Comparison of ENCODE assay signal across 14 cellular contexts in genomic region chr1:27237112-27237511, GRCh38. TPM values are rescaled to one million over a fixed set of nuclear protein-coding genes. Genes with fewer than 3 reads are reported as not detected.
DNase-seq lines count a peak whose midpoint lies in the region; ATAC-seq and TF ChIP-seq lines count a peak whose summit lies in the region.
"Had no signal": no experiment of that assay in that cellular context is flagged by ENCODE, and none has a peak within 500 bp of the region (broad histone marks: within the 10 kb centered on the region; RNA-seq: fewer than 3 reads in every experiment).

No MANE protein-coding gene starts in this region.

- H3K36me3 Mint-ChIP-seq in CD14-positive monocyte (peaks cover 5 to 8% of the 10 kb centered on the region in 2 donors), neural progenitor cell (no peaks in the 10 kb centered on the region)
- H3K36me3 Mint-ChIP-seq in dendritic cell treated with granulocyte-macrophage colony-stimulating factor and Interleukin-4, amounts not matched to agents 40 ng/mL and 50 ng/mL, for 4 days (ENCODE audit: low read depth) = peaks cover 14% of the 10 kb centered on the region
- peaks cover 3% of the 10 kb centered on the region for H3K36me3 Mint-ChIP-seq in T-helper 2 cell treated with Interferon-gamma antibody and Interleukin-4, amounts not matched to agents 5 μg/mL and 100 μg/mL, for 36 hours (ENCODE audit: low read depth)

- H4K91ac ChIP-seq in IMR-90 (ENCODE audit: insufficient read depth, low read depth, low read length) = no peak overlapping the region

- no peak for DNase-seq in CD14-positive monocyte (ENCODE audit: low spot score)
- no peak for DNase-seq in IMR-90
- DNase-seq in neural progenitor cell (ENCODE audit: low spot score) = no peak
- no peak for DNase-seq in T-helper 2 cell treated with Interferon-gamma antibody and Interleukin-4, amounts not matched to agents 5 μg/mL and 100 μg/mL, for 36 hours (ENCODE audit: low spot score)
- no peak for DNase-seq in Kasumi-1 (lab: John Stamatoyannopoulos, UW)
- DNase-seq: Caco-2, H9, KG1, NCI-H187 treated with DMSO at 0.1 percent for 48 hours, NCI-H446, NCI-H748 treated with DMSO at 0.1 percent for 48 hours had no signal

- no peak overlapping the region for H3K18ac ChIP-seq in IMR-90 (ENCODE audit: low read depth, low read length)

- peaks cover 10% of the 10 kb centered on the region; the same call in 1 of the 2 replicates for H3K9me1 ChIP-seq in IMR-90 (ENCODE audit: insufficient read depth, low read length)

- H2BK15ac ChIP-seq in IMR-90 (ENCODE audit: low read depth, low read length) = no peak overlapping the region

- POLR2A ChIA-PET in IMR-90 (lab: Charles Lee; ENCODE audit: unreplicated experiment) = no interaction called here

- H3F3A ChIP-seq in neural progenitor cell (ENCODE audit: low read depth) = peaks cover 22% of the 10 kb centered on the region

- intact Hi-C loops in CD14-positive monocyte (cut with micrococcal nuclease) = no loop called here
- intact Hi-C loops in IMR-90 (cut with micrococcal nuclease) = no loop called here
- intact Hi-C loops in dendritic cell treated with granulocyte-macrophage colony-stimulating factor and Interleukin-4, amounts not matched to agents 40 ng/mL and 50 ng/mL, for 4 days (cut with micrococcal nuclease) = no loop called here

- H3K27me3 Mint-ChIP-seq in CD14-positive monocyte (ENCODE audit: low read depth in 3 of 3) (peaks cover 0 to 1% (median 0%) of the 10 kb centered on the region in 3 donors), neural progenitor cell (ENCODE audit: insufficient read depth, low read depth) (peaks cover 7% of the 10 kb centered on the region)
- H3K27me3 Mint-ChIP-seq in dendritic cell treated with granulocyte-macrophage colony-stimulating factor and Interleukin-4, amounts not matched to agents 40 ng/mL and 50 ng/mL, for 4 days = no peaks in the 10 kb centered on the region
- H3K27me3 Mint-ChIP-seq in T-helper 2 cell treated with Interferon-gamma antibody and Interleukin-4, amounts not matched to agents 5 μg/mL and 100 μg/mL, for 36 hours (ENCODE audit: low read depth) = peaks cover 2% of the 10 kb centered on the region

- H3K27me3 ChIP-seq in IMR-90 (ENCODE audit: control insufficient read depth, insufficient read depth, low read length) (no peaks in the 10 kb centered on the region), neural progenitor cell (peaks cover 4% of the 10 kb centered on the region)

- no peak overlapping the region for H3K14ac ChIP-seq in IMR-90 (replicated peaks; ENCODE audit: low read depth, low read length)

- H3K4me1 Mint-ChIP-seq in CD14-positive monocyte (peaks cover 36% of the 10 kb centered on the region), neural progenitor cell (peaks cover 25% of the 10 kb centered on the region)
- H3K4me1 Mint-ChIP-seq in dendritic cell treated with granulocyte-macrophage colony-stimulating factor and Interleukin-4, amounts not matched to agents 40 ng/mL and 50 ng/mL, for 4 days (ENCODE audit: low read depth) = peaks cover 39% of the 10 kb centered on the region
- H3K4me1 Mint-ChIP-seq in T-helper 2 cell treated with Interferon-gamma antibody and Interleukin-4, amounts not matched to agents 5 μg/mL and 100 μg/mL, for 36 hours (ENCODE audit: low read depth) = peaks cover 27% of the 10 kb centered on the region

- in situ Hi-C loops in IMR-90 (cut with MboI; ENCODE audit: low sequenced_read_pairs) = no loop called here

- H3K9me3 ChIP-seq in IMR-90 (ENCODE audit: control insufficient read depth, insufficient read depth, low read length) = no peaks in the 10 kb centered on the region
- H3K9me3 ChIP-seq in neural progenitor cell (ENCODE audit: low read depth) = no peaks in the 10 kb centered on the region
- H3K9me3 ChIP-seq: Caco-2 had no signal

- H3K56ac ChIP-seq in IMR-90 (ENCODE audit: extremely low read depth, insufficient read depth, low read length) = no peak overlapping the region

- no peak for ATAC-seq in IMR-90 (ENCODE audit: low read depth)
- ATAC-seq in HG02973 (IDR thresholded peaks at IDR 0.05; ENCODE audit: unreplicated experiment) = no peak

- H3K27ac ChIP-seq in IMR-90 (ENCODE audit: insufficient read depth, low read length) (no peak overlapping the region), neural progenitor cell (no peak overlapping the region)
- H3K27ac ChIP-seq: SK-N-MC had no signal

- no peak overlapping the region for H2AK9ac ChIP-seq in IMR-90 (replicated peaks; ENCODE audit: low read depth, low read length, poor library complexity)

- WGBS in IMR-90 (ENCODE audit: extremely low coverage in 2 of 2, insufficient read length in 1 of 2), 2 experiments = 100% methylated on average over 1 of the region's 4 CpGs; no CpG with 5 or more reads in 1 of the 2 experiments

- no peak overlapping the region for H3K9ac ChIP-seq in IMR-90 (ENCODE audit: low read depth, low read length)
- H3K9ac ChIP-seq in neural progenitor cell = no peak overlapping the region

- H2AK5ac ChIP-seq in IMR-90 (ENCODE audit: low read depth, low read length) = no peak overlapping the region

- dilution Hi-C loops in IMR-90 (cut with HindIII; ENCODE audit: low sequenced_read_pairs, unreplicated experiment) = no loop called here

- TF ChIP-seq POLR2A in IMR-90 (IDR thresholded peaks at IDR 0.05; ENCODE audit: low read depth, low read length) = no peak

- no peak overlapping the region for H3K4me3 ChIP-seq in IMR-90 (ENCODE audit: insufficient read depth, low read depth, low read length)
- H3K4me3 ChIP-seq in neural progenitor cell = no peak overlapping the region
- H3K4me3 ChIP-seq: SK-N-MC had no signal

- H3K79me1 ChIP-seq in IMR-90 (ENCODE audit: low read depth in 1 of 2, low read length in 2 of 2) = peaks cover 21 to 43% of the 10 kb centered on the region in 2 experiments

- no peak for TF ChIP-seq RAD21 in IMR-90 (IDR thresholded peaks at IDR 0.05; ENCODE audit: low read length)

- H2BK120ac ChIP-seq in IMR-90 (ENCODE audit: low read depth, low read length) = no peak overlapping the region

- H2BK5ac ChIP-seq in IMR-90 (ENCODE audit: low read depth, low read length, poor library complexity, severe bottlenecking) = no peak overlapping the region

- H2BK20ac ChIP-seq in IMR-90 (ENCODE audit: low read depth, low read length) = no peak overlapping the region

- H4K20me1 ChIP-seq in IMR-90 (ENCODE audit: insufficient read depth, low read length) (peaks cover 4% of the 10 kb centered on the region), neural progenitor cell (ENCODE audit: low read depth) (peaks cover 27% of the 10 kb centered on the region)

- no peaks in the 10 kb centered on the region for H3K36me3 ChIP-seq in IMR-90 (ENCODE audit: control insufficient read depth, insufficient read depth, low read length)
- H3K36me3 ChIP-seq in neural progenitor cell = no peaks in the 10 kb centered on the region

- H3K27ac Mint-ChIP-seq in CD14-positive monocyte (peak overlapping the region in 4 of 7 donors; percentile 44 to 73 (median 64)), neural progenitor cell (no peak overlapping the region)
- peak overlapping the region; percentile 55 for H3K27ac Mint-ChIP-seq in dendritic cell treated with granulocyte-macrophage colony-stimulating factor and Interleukin-4, amounts not matched to agents 40 ng/mL and 50 ng/mL, for 4 days
- no peak overlapping the region for H3K27ac Mint-ChIP-seq in T-helper 2 cell treated with Interferon-gamma antibody and Interleukin-4, amounts not matched to agents 5 μg/mL and 100 μg/mL, for 36 hours
- H3K27ac Mint-ChIP-seq: H9 had no signal

- peaks cover 4% of the 10 kb centered on the region; the same call in 1 of the 2 replicates for H3K4me1 ChIP-seq in IMR-90 (ENCODE audit: control insufficient read depth, insufficient read depth, low read length)
- H3K4me1 ChIP-seq in neural progenitor cell = peaks cover 12% of the 10 kb centered on the region

- H3K4me3 Mint-ChIP-seq in CD14-positive monocyte = peak overlapping the region in 1 of 2 donors; percentile 57
- peak overlapping the region; percentile 18 for H3K4me3 Mint-ChIP-seq in dendritic cell treated with granulocyte-macrophage colony-stimulating factor and Interleukin-4, amounts not matched to agents 40 ng/mL and 50 ng/mL, for 4 days
- H3K4me3 Mint-ChIP-seq in neural progenitor cell = peak overlapping the region; percentile 67
- H3K4me3 Mint-ChIP-seq in T-helper 2 cell treated with Interferon-gamma antibody and Interleukin-4, amounts not matched to agents 5 μg/mL and 100 μg/mL, for 36 hours = no peak overlapping the region
- H3K4me3 Mint-ChIP-seq: H9 had no signal

- peaks cover 19% of the 10 kb centered on the region for H3K79me2 ChIP-seq in neural progenitor cell (ENCODE audit: low read depth)

- CTCF ChIA-PET in IMR-90 (lab: Yijun Ruan, JAX) = interaction anchor here (0.6 to 0.7 kb wide), 2 partner anchors 10 to 22 kb away, joined by 3 to 4 read pairs; no protein-coding TSS in a partner anchor

- H3K23ac ChIP-seq in IMR-90 (ENCODE audit: low read depth, low read length) = no peak overlapping the region

- no peak for TF ChIP-seq CTCF in CD14-positive monocyte (IDR thresholded peaks at IDR 0.05)
- TF ChIP-seq CTCF in IMR-90 (conservative IDR thresholded peaks at IDR 0.05; ENCODE audit: low read depth, low read length) = no peak
- no peak for TF ChIP-seq CTCF in neural progenitor cell (IDR thresholded peaks at IDR 0.05)

- no peak overlapping the region for H2AFZ ChIP-seq in IMR-90 (replicated peaks; ENCODE audit: low read length, poor library complexity)
- no peak overlapping the region for H2AFZ ChIP-seq in neural progenitor cell (replicated peaks)

- BruUV-seq in IMR-90 (replicated peaks; lab: Mats Ljungman, UMichigan) = no TSS peak

- H4K5ac ChIP-seq in IMR-90 (ENCODE audit: low read depth, low read length) = no peak overlapping the region

- H3K9me3 Mint-ChIP-seq in CD14-positive monocyte (no peaks in the 10 kb centered on the region), neural progenitor cell (no peaks in the 10 kb centered on the region)
- H3K9me3 Mint-ChIP-seq in dendritic cell treated with granulocyte-macrophage colony-stimulating factor and Interleukin-4, amounts not matched to agents 40 ng/mL and 50 ng/mL, for 4 days = no peaks in the 10 kb centered on the region
- H3K9me3 Mint-ChIP-seq in T-helper 2 cell treated with Interferon-gamma antibody and Interleukin-4, amounts not matched to agents 5 μg/mL and 100 μg/mL, for 36 hours = no peaks in the 10 kb centered on the region
- H3K9me3 Mint-ChIP-seq: H9 had no signal

- no peak overlapping the region for H3K4ac ChIP-seq in IMR-90 (ENCODE audit: low read depth, low read length)

- H3K4me2 ChIP-seq in IMR-90 (ENCODE audit: low read depth, low read length) (no peak overlapping the region), neural progenitor cell (no peak overlapping the region)

- no peak overlapping the region for H4K8ac ChIP-seq in IMR-90 (ENCODE audit: low read depth in 2 of 2, low read length in 2 of 2)

TF ChIP-seq in IMR-90, 13 proteins besides CTCF, POLR2A, EP300 and RAD21 (continues in another document):
- TF ChIP-seq CHD1 (IDR thresholded peaks at IDR 0.05; ENCODE audit: low read depth, low read length) (no peak), RCOR1 (IDR thresholded peaks at IDR 0.05; ENCODE audit: insufficient replicate concordance, low read length) (no peak)

RNA-seq across cellular contexts. Expression of gene WDTC1, which starts 2.7 kb away (rescaled TPM):
- 1 to 10 TPM; 2.1 to 4.3 TPM for polyA plus RNA-seq in CD14-positive monocyte
- 9.9 and 10.0 TPM in 2 replicates for total RNA-seq in IMR-90 (2012; rRNA removed)
- 15.2 and 16.4 TPM in 2 replicates for polyA plus RNA-seq in IMR-90 (2012; rRNA removed)
- 9.8 and 14.4 TPM in 2 replicates for polyA plus RNA-seq in IMR-90 (2012; cell fraction: cytosol; rRNA removed)
- 16.0 and 18.5 TPM in 2 replicates for polyA plus RNA-seq in IMR-90 (2012; cell fraction: nucleus; rRNA removed; ENCODE audit: low replicate concordance)
- 17.8 and 34.6 TPM in 2 replicates for total RNA-seq in neural progenitor cell (ENCODE audit: low replicate concordance)

Comparison
In these comparisons a context has a peak if more than half of its experiments do, and no peak if none do; other contexts are left out.
1. H3K27ac Mint-ChIP-seq: peak in CD14-positive monocyte (4 of 7) and dendritic cell treated with granulocyte-macrophage colony-stimulating factor and Interleukin-4, amounts not matched to agents 40 ng/mL and 50 ng/mL, for 4 days (single experiment); none in neural progenitor cell (single experiment) and T-helper 2 cell treated with Interferon-gamma antibody and Interleukin-4, amounts not matched to agents 5 μg/mL and 100 μg/mL, for 36 hours (single experiment).